In genomic region chr12:68792952-68793351, GRCh38 we compare ENCODE assay signal across 9 cellular contexts. TPM values are rescaled to one million over a fixed set of nuclear protein-coding genes. Genes with fewer than 3 reads are reported as not detected.
DNase-seq lines count a peak whose midpoint lies in the region; ATAC-seq, FAIRE-seq and TF ChIP-seq lines count a peak whose summit lies in the region.
"Had no signal": no experiment of that assay in that cellular context is flagged by ENCODE, and none has a peak within 500 bp of the region (broad histone marks: within the 10 kb centered on the region; RNA-seq: fewer than 3 reads in every experiment).

No MANE protein-coding gene starts in this region.

- no peaks in the 10 kb centered on the region for H3K36me3 Mint-ChIP-seq in activated CD8-positive, alpha-beta T cell treated with anti-CD3 and anti-CD28 coated beads for 36 hours (ENCODE audit: low read depth)
- H3K36me3 Mint-ChIP-seq in naive thymus-derived CD4-positive, alpha-beta T cell: no peaks in the 10 kb centered on the region

- no peak for FAIRE-seq in A549 (lab: Jason Lieb, UNC)
- FAIRE-seq: colon had no signal

- no peak overlapping the region for H3K4me3 Mint-ChIP-seq in activated CD8-positive, alpha-beta T cell treated with anti-CD3 and anti-CD28 coated beads for 36 hours
- no peak overlapping the region for H3K4me3 Mint-ChIP-seq in naive thymus-derived CD4-positive, alpha-beta T cell

- H3K9me3 Mint-ChIP-seq in activated CD8-positive, alpha-beta T cell treated with anti-CD3 and anti-CD28 coated beads for 36 hours: no peaks in the 10 kb centered on the region
- H3K9me3 Mint-ChIP-seq in naive thymus-derived CD4-positive, alpha-beta T cell: no peaks in the 10 kb centered on the region

- no peaks in the 10 kb centered on the region for H3K27me3 ChIP-seq in naive thymus-derived CD4-positive, alpha-beta T cell (ENCODE audit: control insufficient read depth in 2 of 2, insufficient read depth in 2 of 2, low read length in 2 of 2)

- TF ChIP-seq EP300 in A549 (IDR thresholded peaks at IDR 0.05): no peak

- CTCF ChIA-PET in A549 (lab: Yijun Ruan, JAX) (no interaction called here), HEK293T (lab: Yijun Ruan, JAX) (interaction anchor here (1.0 kb wide), 1 partner anchor 16 kb away, joined by 3 read pairs; no protein-coding TSS in a partner anchor)
- CTCF ChIA-PET in activated CD8-positive, alpha-beta T cell treated with anti-CD3 and anti-CD28 coated beads for 36 hours (lab: Charles Lee): no interaction called here
- CTCF ChIA-PET in naive thymus-derived CD4-positive, alpha-beta T cell (lab: Charles Lee): no interaction called here

- H3K4me3 ChIP-seq in A549: no peak overlapping the region
- no peak overlapping the region for H3K4me3 ChIP-seq in GM12865 (ENCODE audit: low read depth, low read length)
- no peak overlapping the region for H3K4me3 ChIP-seq in naive thymus-derived CD4-positive, alpha-beta T cell (ENCODE audit: low read length)

- 57% methylated on average over 2 of the region's 2 CpGs for WGBS in A549 (ENCODE audit: missing lambda C conversion rate)

- peak; percentile 70 to 81 for DNase-seq in A549 (ENCODE audit: low read depth in 1 of 2, low spot score in 1 of 2)
- DNase-seq in GM12865 (ENCODE audit: low read depth): peak; percentile 81
- DNase-seq in HEK293T (ENCODE audit: extremely low spot score): peak; percentile 68
- DNase-seq in M059J (ENCODE audit: low read depth): peak; percentile 25
- DNase-seq in activated CD8-positive, alpha-beta T cell treated with anti-CD3 and anti-CD28 coated beads for 36 hours: peak; percentile 28
- peak in 6 of 9 donors; percentile 33 to 54 (median 41) for DNase-seq in naive thymus-derived CD4-positive, alpha-beta T cell
- no peak for DNase-seq in hypothalamus (lab: John Stamatoyannopoulos, UW)
- DNase-seq in posterior cingulate gyrus: no peak

- TF ChIP-seq RAD21 in A549 (conservative IDR thresholded peaks at IDR 0.05 in 1 of 2, IDR thresholded peaks at IDR 0.05 in 1 of 2): 0 out of 5 replicates have a peak, but pooled peaks of 1 of the 2 experiments have one; percentile 12

- H3K4me1 ChIP-seq in A549: peaks cover 13% of the 10 kb centered on the region
- H3K4me1 ChIP-seq in naive thymus-derived CD4-positive, alpha-beta T cell (ENCODE audit: control insufficient read depth in 2 of 2, insufficient read depth in 2 of 2, low read length in 2 of 2): no peaks in the 10 kb centered on the region

- peak; percentile 93 to 98 for ATAC-seq in A549
- ATAC-seq in activated CD8-positive, alpha-beta T cell treated with anti-CD3 and anti-CD28 coated beads for 36 hours: peak; percentile 99
- peak; percentile 93 for ATAC-seq in naive thymus-derived CD4-positive, alpha-beta T cell

- no peaks in the 10 kb centered on the region for H3K4me1 Mint-ChIP-seq in activated CD8-positive, alpha-beta T cell treated with anti-CD3 and anti-CD28 coated beads for 36 hours (ENCODE audit: low read depth)
- peaks cover 0 to 4% (median 0%) of the 10 kb centered on the region in 7 donors for H3K4me1 Mint-ChIP-seq in naive thymus-derived CD4-positive, alpha-beta T cell

- TF ChIP-seq CTCF in A549 (IDR thresholded peaks at IDR 0.05) (no peak), GM12865 (IDR thresholded peaks at IDR 0.05; ENCODE audit: insufficient read depth, low read depth, low read length, missing control alignments) (no peak)
- TF ChIP-seq CTCF in activated CD8-positive, alpha-beta T cell treated with anti-CD3 and anti-CD28 coated beads for 36 hours (IDR thresholded peaks at IDR 0.05): no peak

- POLR2A ChIA-PET in A549 (lab: Yijun Ruan, JAX): interaction anchor here (1.0 kb wide), 1 partner anchor 16 kb away, joined by 3 read pairs; no protein-coding TSS in a partner anchor
- POLR2A ChIA-PET in HEK293T (lab: Yijun Ruan, JAX): interaction anchor here (0.7 to 1.1 kb wide), 3 partner anchors 15 to 28 kb away, joined by 3 to 4 read pairs (median 4); partner anchors contain the start of gene MDM2
- POLR2A ChIA-PET in activated CD8-positive, alpha-beta T cell treated with anti-CD3 and anti-CD28 coated beads for 36 hours (lab: Charles Lee): no interaction called here
- POLR2A ChIA-PET in naive thymus-derived CD4-positive, alpha-beta T cell (lab: Charles Lee): interaction anchor here (0.7 kb wide), 1 partner anchor 15 kb away, joined by 3 read pairs; the partner anchor contains the start of gene MDM2

- H3K27me3 Mint-ChIP-seq in activated CD8-positive, alpha-beta T cell treated with anti-CD3 and anti-CD28 coated beads for 36 hours: no peaks in the 10 kb centered on the region
- no peaks in the 10 kb centered on the region for H3K27me3 Mint-ChIP-seq in naive thymus-derived CD4-positive, alpha-beta T cell

- no peak overlapping the region for H3K4me2 ChIP-seq in A549

- intact Hi-C loops in activated CD8-positive, alpha-beta T cell treated with anti-CD3 and anti-CD28 coated beads for 36 hours (cut with micrococcal nuclease): no loop called here
- intact Hi-C loops in naive thymus-derived CD4-positive, alpha-beta T cell (cut with micrococcal nuclease): loop anchor here in 1 of 2 donors (5.0 kb wide), 1 partner anchor 46 kb away; the partner anchor contains the start of gene SLC35E3
- intact Hi-C loops in posterior cingulate gyrus (cut with DNase I): no loop called here

- no peaks in the 10 kb centered on the region for H3K36me3 ChIP-seq in naive thymus-derived CD4-positive, alpha-beta T cell (ENCODE audit: control insufficient read depth in 2 of 3, insufficient read depth in 3 of 3, low read length in 3 of 3)

- TF ChIP-seq POLR2A in A549 (IDR thresholded peaks at IDR 0.05; ENCODE audit: low read length): no peak

- no peak overlapping the region for H3K27ac ChIP-seq in A549
- H3K27ac ChIP-seq in naive thymus-derived CD4-positive, alpha-beta T cell (ENCODE audit: low read depth, low read length): no peak overlapping the region

- H3K27ac Mint-ChIP-seq in activated CD8-positive, alpha-beta T cell treated with anti-CD3 and anti-CD28 coated beads for 36 hours: no peak overlapping the region
- no peak overlapping the region for H3K27ac Mint-ChIP-seq in naive thymus-derived CD4-positive, alpha-beta T cell

- no peaks in the 10 kb centered on the region for H3K9me3 ChIP-seq in A549
- H3K9me3 ChIP-seq in naive thymus-derived CD4-positive, alpha-beta T cell (ENCODE audit: control insufficient read depth in 2 of 3, low read length in 3 of 3): no peaks in the 10 kb centered on the region

TF ChIP-seq in A549, 52 proteins besides CTCF, POLR2A, EP300 and RAD21 (continues in another document):
- TF ChIP-seq E2F6 (IDR thresholded peaks at IDR 0.05; ENCODE audit: borderline replicate concordance, low read depth): no peak
- no peak for TF ChIP-seq CHD2 (IDR thresholded peaks at IDR 0.05; ENCODE audit: low read length, partially characterized antibody)
- TF ChIP-seq BHLHE40 (IDR thresholded peaks at IDR 0.05; ENCODE audit: low read depth, low read length): no peak
- no peak for TF ChIP-seq RCOR1 (IDR thresholded peaks at IDR 0.05; ENCODE audit: low read depth, low read length)
- no peak for TF ChIP-seq HOXA7 (CRISPR knock-in tag; IDR thresholded peaks at IDR 0.05)
- no peak for TF ChIP-seq JUNB (IDR thresholded peaks at IDR 0.05)

TF ChIP-seq in HEK293T, 16 proteins besides CTCF, POLR2A, EP300 and RAD21:
- TF ChIP-seq FOXK2 (IDR thresholded peaks at IDR 0.05) (no peak), BHLHE40 (IDR thresholded peaks at IDR 0.05; ENCODE audit: borderline replicate concordance) (no peak), ARNT (IDR thresholded peaks at IDR 0.05) (no peak)

RNA-seq across cellular contexts. Expression of gene MDM2, which starts 15.0 kb away (rescaled TPM):
- 96.4 and 108 TPM in 2 replicates for polyA plus RNA-seq in A549 (2011; rRNA removed)
- polyA plus RNA-seq in A549 (2012; cell fraction: cytosol; rRNA removed): 7.8 and 10.3 TPM in 2 replicates
- 6.8 and 15.5 TPM in 2 replicates for polyA plus RNA-seq in A549 (2012; cell fraction: nucleus; rRNA removed)
- polyA plus RNA-seq in A549 (2017; fragmentation: RNase III; extraction: RNeasy Plus Mini Kit Qiagen cat#74134 plus additional on column Dnase treatment): 40.3 to 48.6 TPM (median 48.2 TPM) in 3 replicates
- polyA minus RNA-seq in A549 (2011; rRNA and poly(A)+ RNA removed): 117 and 151 TPM in 2 replicates
- 33.5 and 45.2 TPM in 2 replicates for total RNA-seq in M059J (2014; rRNA removed; shearing (Covaris generic))
- 100 to 1,000 TPM; 148 to 153 TPM for total RNA-seq in activated CD8-positive, alpha-beta T cell treated with anti-CD3 and anti-CD28 coated beads for 36 hours
- 100 to 1,000 TPM in 1 of 5 experiments, 10 to 100 TPM in 4; 77.8 to 271 (median 80.8) TPM for total RNA-seq in naive thymus-derived CD4-positive, alpha-beta T cell
- 10 to 100 TPM; 14.5 to 23.9 TPM for polyA plus RNA-seq in naive thymus-derived CD4-positive, alpha-beta T cell

RNA-seq across cellular contexts. Expression of gene SLC35E3, which starts 47.0 kb away (rescaled TPM):
- 16.7 and 22.1 TPM in 2 replicates for polyA plus RNA-seq in A549 (2011; rRNA removed)
- 3.8 and 5.2 TPM in 2 replicates for polyA plus RNA-seq in A549 (2012; cell fraction: cytosol; rRNA removed)
- 5.2 and 8.1 TPM in 2 replicates for polyA plus RNA-seq in A549 (2012; cell fraction: nucleus; rRNA removed)
- polyA plus RNA-seq in A549 (2017; fragmentation: RNase III; extraction: RNeasy Plus Mini Kit Qiagen cat#74134 plus additional on column Dnase treatment): 4.8 to 6.5 TPM (median 5.1 TPM) in 3 replicates
- 3.2 and 7.7 TPM in 2 replicates for polyA minus RNA-seq in A549 (2011; rRNA and poly(A)+ RNA removed)
- total RNA-seq in M059J (2014; rRNA removed; shearing (Covaris generic)): 3.4 and 9.1 TPM in 2 replicates
- 1 to 10 TPM; 5.3 to 5.6 TPM for total RNA-seq in activated CD8-positive, alpha-beta T cell treated with anti-CD3 and anti-CD28 coated beads for 36 hours
- 10 to 100 TPM in 1 of 5 experiments, 1 to 10 TPM in 4; 9.0 to 12.1 (median 9.2) TPM for total RNA-seq in naive thymus-derived CD4-positive, alpha-beta T cell
- polyA plus RNA-seq in naive thymus-derived CD4-positive, alpha-beta T cell: 10 to 100 TPM in 1 of 2 donors, 1 to 10 TPM in 1; 4.8 to 11.5 TPM

Comparison
In these comparisons a context has a peak if more than half of its experiments do, and no peak if none do; other contexts are left out.
1. DNase-seq: peak in A549 (2 of 2), GM12865 (single experiment), HEK293T (single experiment), M059J (single experiment), activated CD8-positive, alpha-beta T cell treated with anti-CD3 and anti-CD28 coated beads for 36 hours (single experiment) and naive thymus-derived CD4-positive, alpha-beta T cell (6 of 9); none in hypothalamus (0 of 51) and posterior cingulate gyrus (0 of 10).
2. Peak in every context shown above with its lines, with median percentiles within 50 percentile points of each other: ATAC-seq.